Comparison of ENCODE assay signal across 22 cellular contexts in genomic region chr4:112848931-112849330, GRCh38.
"Had no signal": no experiment of that assay in that cellular context is flagged by ENCODE, and none has a peak within 500 bp of the region (broad histone marks: within the 10 kb centered on the region; RNA-seq: fewer than 3 reads in every experiment).

No MANE protein-coding gene starts in this region.

- H3K27me3 ChIP-seq: breast epithelium, neural progenitor cell, vagina had no signal

- H3K4me1 ChIP-seq: breast epithelium, spleen had no signal

- H3K27ac Mint-ChIP-seq: activated naive CD4-positive, alpha-beta T cell treated with anti-CD3 and anti-CD28 coated beads, Interleukin-2, amount 50 U/mL, for 24 hours; naive thymus-derived CD4-positive, alpha-beta T cell; neural progenitor cell; type B pancreatic cell had no signal

- H3K4me3 Mint-ChIP-seq: activated naive CD4-positive, alpha-beta T cell treated with anti-CD3 and anti-CD28 coated beads, Interleukin-2, amount 50 U/mL, for 24 hours; central memory CD8-positive, alpha-beta T cell; naive thymus-derived CD4-positive, alpha-beta T cell; neural progenitor cell; type B pancreatic cell had no signal

- H3K36me3 ChIP-seq: breast epithelium, neural progenitor cell, spleen, thoracic aorta, vagina, WERI-Rb-1 had no signal

- H3K9me3 Mint-ChIP-seq: activated naive CD4-positive, alpha-beta T cell treated with anti-CD3 and anti-CD28 coated beads, Interleukin-2, amount 50 U/mL, for 24 hours; central memory CD8-positive, alpha-beta T cell; neural progenitor cell; type B pancreatic cell had no signal

- H3K36me3 Mint-ChIP-seq: activated naive CD4-positive, alpha-beta T cell treated with anti-CD3 and anti-CD28 coated beads, Interleukin-2, amount 50 U/mL, for 24 hours; naive thymus-derived CD4-positive, alpha-beta T cell; neural progenitor cell; type B pancreatic cell had no signal

- H3K27ac ChIP-seq: breast epithelium, coronary artery, epithelial cell of prostate, neural progenitor cell, spleen, thoracic aorta, vagina, WERI-Rb-1 had no signal

- H3K4me3 ChIP-seq: breast epithelium, coronary artery, neural progenitor cell, spleen, thoracic aorta, vagina had no signal

- DNase-seq: activated CD4-positive, alpha-beta T cell treated with anti-CD3 and anti-CD28 coated beads for 1 hour; activated CD4-positive, alpha-beta T cell treated with anti-CD3 and anti-CD28 coated beads, Interleukin-2, amount 50 U/mL, for 1 hour; activated gamma-delta T cell treated with Interleukin-2 at 50 U/mL for 16 hours; activated T-cell treated with anti-CD3 and anti-CD28 coated beads, Interleukin-2, amount 50 U/mL, for 1 hour; aorta; kidney; naive thymus-derived CD4-positive, alpha-beta T cell; posterior cingulate gyrus; spleen; stimulated activated CD4-positive, alpha-beta T cell treated with anti-CD3 and anti-CD28 coated beads, Interleukin-4, amount 100 ng/mL, for 1 hour; stimulated activated naive CD4-positive, alpha-beta T cell; WERI-Rb-1 had no signal

- H3K27me3 Mint-ChIP-seq: type B pancreatic cell had no signal

- H3K9me3 ChIP-seq: breast epithelium, spleen, thoracic aorta, vagina had no signal

- H3K4me1 Mint-ChIP-seq: activated naive CD4-positive, alpha-beta T cell treated with anti-CD3 and anti-CD28 coated beads, Interleukin-2, amount 50 U/mL, for 24 hours; central memory CD8-positive, alpha-beta T cell had no signal

- ATAC-seq: left lobe of liver; naive thymus-derived CD4-positive, alpha-beta T cell had no signal
